ENCODE assay signal across 28 cellular contexts in the genomic region with DNA sequence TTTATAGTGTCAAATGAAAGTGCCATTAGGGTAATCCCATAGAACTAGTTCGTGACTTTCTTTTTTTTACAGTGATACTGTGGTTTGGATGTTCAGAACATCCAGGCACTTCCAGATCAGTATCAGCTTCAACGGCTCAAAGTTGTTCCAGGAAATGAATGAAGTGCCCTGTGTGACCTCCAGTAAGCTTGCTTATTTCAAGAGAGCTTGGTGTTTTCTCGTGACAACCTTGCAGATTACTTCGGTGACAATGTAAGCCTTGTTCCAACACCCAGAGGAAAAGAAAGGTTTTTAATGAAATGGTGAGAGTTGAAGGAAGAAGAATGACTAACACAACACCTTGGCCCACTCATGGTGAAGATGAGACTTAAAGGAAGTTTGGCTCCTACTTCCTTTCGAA. TPM values are rescaled to one million over a fixed set of nuclear protein-coding genes. Genes with fewer than 3 reads are reported as not detected.
"Had no signal": no experiment of that assay in that cellular context is flagged by ENCODE, and none has a peak within 500 bp of the region (broad histone marks: within the 10 kb centered on the region; RNA-seq: fewer than 3 reads in every experiment).

No MANE protein-coding gene starts in this region.

- H3K27ac ChIP-seq: colonic mucosa, gastrocnemius medialis, prostate gland, skin epidermis had no signal

- H3K9me3 ChIP-seq: colonic mucosa, gastrocnemius medialis, ovary, prostate gland, stomach, thyroid gland had no signal

- DNase-seq: activated CD4-positive, alpha-beta memory T cell treated with anti-CD3 and anti-CD28 coated beads, Interleukin-2, amount 10 ng/mL, durations not matched to agents 7 days and 5 days; activated CD4-positive, alpha-beta T cell treated with anti-CD3 and anti-CD28 coated beads, Interleukin-2, amount 10 ng/mL, durations not matched to agents 24 days and 14 days; activated CD4-positive, CD25-positive, alpha-beta regulatory T cell treated with anti-CD3 and anti-CD28 coated beads, Interleukin-2, amount 50 U/mL, for 72 hours; activated CD8-positive, alpha-beta memory T cell treated with anti-CD3 and anti-CD28 coated beads, Interleukin-2, amount 50 U/mL, for 48 hours; activated T-cell treated with anti-CD3 and anti-CD28 coated beads, Interleukin-2, amount 50 U/mL, for 4 hours; cerebellar nuclear complex; colonic mucosa; effector CD8-positive, alpha-beta T cell; gastrocnemius medialis; hippocampal formation; kidney; left colon; mammary epithelial cell; naive B cell; ovary; retina; stimulated activated CD4-positive, alpha-beta T cell treated with anti-CD3 and anti-CD28 coated beads, Interleukin-2, amount 100 ng/mL, for 24 hours; stimulated activated naive B cell treated with anti-CD40 and anti-IgM and Interleukin-4, amounts not matched to agents 10 μg/mL and 1 μg/mL and 100 μg/mL, for 72 hours; stomach; T1000; thyroid gland had no signal

- ATAC-seq: activated T-cell treated with anti-CD3 and anti-CD28 coated beads, Interleukin-2, amount 50 U/mL, for 4 hours; activated T-helper 17 cell treated with anti-CD3 and anti-CD28 coated beads, Interleukin-2, amount 50 U/mL, for 72 hours; left colon; sciatic nerve; stimulated activated naive B cell treated with anti-CD40 and anti-IgM and Interleukin-4, amounts not matched to agents 10 μg/mL and 1 μg/mL and 100 μg/mL, for 72 hours had no signal

- H3K36me3 ChIP-seq: colonic mucosa, gastrocnemius medialis, ovary, prostate gland, stomach, thyroid gland had no signal

- H3K4me1 ChIP-seq: colonic mucosa, prostate gland had no signal

- FAIRE-seq: endometrium, kidney had no signal

- H3K27me3 ChIP-seq: colonic mucosa, gastrocnemius medialis, ovary, stomach, thyroid gland had no signal

- H3K4me3 ChIP-seq: colonic mucosa, gastrocnemius medialis, ovary, prostate gland, skin epidermis, stomach, thyroid gland had no signal

RNA-seq across cellular contexts. Expression of gene KCNJ16, which starts 15.9 kb away (rescaled TPM):
- total RNA-seq: activated CD4-positive, alpha-beta memory T cell treated with anti-CD3 and anti-CD28 coated beads, Interleukin-2, amount 10 ng/mL, durations not matched to agents 7 days and 5 days; activated CD4-positive, alpha-beta T cell treated with anti-CD3 and anti-CD28 coated beads, Interleukin-2, amount 10 ng/mL, durations not matched to agents 24 days and 14 days; activated T-cell treated with anti-CD3 and anti-CD28 coated beads, Interleukin-2, amount 50 U/mL, for 4 hours; activated T-helper 17 cell treated with anti-CD3 and anti-CD28 coated beads, Interleukin-2, amount 50 U/mL, for 72 hours; dermis microvascular lymphatic vessel endothelial cell; ureter had no signal
